In genomic region chr22:38034278-38034882, GRCh38 we compare ENCODE assay signal across 9 cellular contexts. TPM values are rescaled to one million over a fixed set of nuclear protein-coding genes. Genes with fewer than 3 reads are reported as not detected.
DNase-seq lines count a peak whose midpoint lies in the region; ATAC-seq and TF ChIP-seq lines count a peak whose summit lies in the region.
"Had no signal": no experiment of that assay in that cellular context is flagged by ENCODE, and none has a peak within 500 bp of the region (broad histone marks: within the 10 kb centered on the region; RNA-seq: fewer than 3 reads in every experiment).

No MANE protein-coding gene starts in this region.

- peak; percentile 64 for DNase-seq in DMS 273 (lab: John Stamatoyannopoulos, UW; ENCODE audit: unreplicated experiment)
- DNase-seq in DMS 273 treated with DMSO at 0.1 percent for 48 hours (lab: John Stamatoyannopoulos, UW) = no peak
- peak; percentile 69 for DNase-seq in WERI-Rb-1
- DNase-seq in Right ventricle myocardium superior = peak; percentile 82
- DNase-seq in trophoblast cell = peak; percentile 23 to 57

- no peak overlapping the region for H3K9ac ChIP-seq in trophoblast cell (ENCODE audit: low read length)

- peak overlapping the region; percentile 24 for H2AFZ ChIP-seq in trophoblast cell (ENCODE audit: insufficient read depth, low read length, poor library complexity)

- peak overlapping the region; percentile 60 for H3K18ac ChIP-seq in trophoblast cell (ENCODE audit: low read length)

- H3K4me2 ChIP-seq in trophoblast cell (ENCODE audit: low read length) = peak overlapping the region; percentile 11

- peaks cover 3% of the 10 kb centered on the region for H3K79me2 ChIP-seq in trophoblast cell (ENCODE audit: control insufficient read depth, insufficient read depth, low read length, poor library complexity)

- no peak overlapping the region for H3K23ac ChIP-seq in trophoblast cell (ENCODE audit: low read length)

- no CpG with 5 or more reads among the region's 15 CpGs for WGBS in trophoblast cell (ENCODE audit: extremely low coverage, insufficient coverage, insufficient read length)

- peak overlapping the region; percentile 37 for H2BK5ac ChIP-seq in trophoblast cell (ENCODE audit: low read depth, low read length, poor library complexity)

- ATAC-seq in Right ventricle myocardium superior (ENCODE audit: poor library complexity) = peak; percentile 74
- ATAC-seq in HG03342 (IDR thresholded peaks at IDR 0.05; ENCODE audit: unreplicated experiment) = no peak
- no peak for ATAC-seq in GM18517 (IDR thresholded peaks at IDR 0.05; ENCODE audit: unreplicated experiment)
- ATAC-seq in GM18861 (IDR thresholded peaks at IDR 0.05; ENCODE audit: unreplicated experiment) = no peak

- no peak overlapping the region for H3K4me3 ChIP-seq in WERI-Rb-1 (ENCODE audit: low read depth, low read length)
- no peak overlapping the region for H3K4me3 ChIP-seq in trophoblast cell (ENCODE audit: low read depth, low read length)

- no peak for TF ChIP-seq CTCF in WERI-Rb-1 (IDR thresholded peaks at IDR 0.05; ENCODE audit: low read depth, low read length)

- H3K4me1 ChIP-seq in trophoblast cell (ENCODE audit: control insufficient read depth in 1 of 2, insufficient read depth in 2 of 2, low read length in 2 of 2) = peaks cover 22 to 27% of the 10 kb centered on the region in 2 experiments

- intact Hi-C loops in Right ventricle myocardium superior (cut with DNase I) = no loop called here

- H4K91ac ChIP-seq in trophoblast cell (ENCODE audit: low read depth, low read length) = peak overlapping the region; percentile 59

- H3K79me1 ChIP-seq in trophoblast cell (ENCODE audit: low read length) = peaks cover 14% of the 10 kb centered on the region

- peak overlapping the region; percentile 18 for H3K4ac ChIP-seq in trophoblast cell (ENCODE audit: low read depth, low read length)

- H3K9me3 ChIP-seq in WERI-Rb-1 (ENCODE audit: severe bottlenecking) (no peaks in the 10 kb centered on the region), trophoblast cell (ENCODE audit: insufficient read depth, low read depth, low read length) (no peaks in the 10 kb centered on the region)

- peak overlapping the region; percentile 65 for H4K8ac ChIP-seq in trophoblast cell (ENCODE audit: low read depth, low read length)

- H4K12ac ChIP-seq in trophoblast cell (ENCODE audit: low read depth, low read length) = peak overlapping the region; percentile 4

- peak overlapping the region; percentile 42 for H2BK12ac ChIP-seq in trophoblast cell (ENCODE audit: low read length)

- H3K36me3 ChIP-seq in WERI-Rb-1 (no peaks in the 10 kb centered on the region), trophoblast cell (ENCODE audit: control insufficient read depth in 1 of 2, insufficient read depth in 2 of 2, low read length in 2 of 2) (no peaks in the 10 kb centered on the region)

- H3K27me3 ChIP-seq in WERI-Rb-1 (ENCODE audit: insufficient read depth, low read depth, severe bottlenecking) (no peaks in the 10 kb centered on the region), trophoblast cell (ENCODE audit: insufficient read depth, low read length) (no peaks in the 10 kb centered on the region)

- peak overlapping the region; percentile 25 for H2AK5ac ChIP-seq in trophoblast cell (ENCODE audit: low read length)

- peak overlapping the region; percentile 64 for H3K27ac ChIP-seq in WERI-Rb-1
- H3K27ac ChIP-seq in trophoblast cell (ENCODE audit: low read depth, low read length) = peak overlapping the region; percentile 60
- H3K27ac ChIP-seq: 22Rv1 had no signal

- peak overlapping the region; percentile 62 for H3K14ac ChIP-seq in trophoblast cell (ENCODE audit: low read length)

- H2BK120ac ChIP-seq in trophoblast cell (ENCODE audit: insufficient read depth, low read length, poor library complexity) = peak overlapping the region; percentile 27

RNA-seq across cellular contexts. Expression of gene PICK1, which starts 22.8 kb away (rescaled TPM):
- 20.4 TPM for total RNA-seq in Right ventricle myocardium superior
- 13.7 TPM in 2 replicates for polyA plus RNA-seq in trophoblast cell (2013)

RNA-seq across cellular contexts. Expression of gene SLC16A8, which starts 49.6 kb away (rescaled TPM):
- not detected for total RNA-seq in Right ventricle myocardium superior
- 0.22 TPM in 1 of 2 replicates, not detected in the other for polyA plus RNA-seq in trophoblast cell (2013)

RNA-seq across cellular contexts. Expression of gene SOX10, which starts 50.0 kb away (rescaled TPM):
- total RNA-seq in Right ventricle myocardium superior = 1.2 TPM
- 0.10 and 0.15 TPM in 2 replicates for polyA plus RNA-seq in trophoblast cell (2013)
